In genomic region chr2:199581935-199582336, GRCh38 we compare ENCODE assay signal across 10 cellular contexts.
A peak's percentile ranks its signal among the peaks of the same experiment; 100 is the strongest.
DNase-seq lines count a peak whose midpoint lies in the region; ATAC-seq and TF ChIP-seq lines count a peak whose summit lies in the region.
"Had no signal": no experiment of that assay in that cellular context is flagged by ENCODE, and none has a peak within 500 bp of the region (broad histone marks: within the 10 kb centered on the region; RNA-seq: fewer than 3 reads in every experiment).

No MANE protein-coding gene starts in this region.

- H4K20me1 ChIP-seq in smooth muscle cell (ENCODE audit: low read depth) = no peaks in the 10 kb centered on the region

- WGBS in smooth muscle cell (ENCODE audit: low lambda C conversion rate) = 13% methylated on average over 9 of the region's 9 CpGs

- H3K4me3 ChIP-seq in HUES6 (ENCODE audit: low read depth, low read length) (peak overlapping the region; percentile 42), ascending aorta (peak overlapping the region; percentile 14 to 23), smooth muscle cell (peak overlapping the region; percentile 48)

- H3K27me3 ChIP-seq in HUES6 (ENCODE audit: control insufficient read depth, insufficient read depth, low read length) = no peaks in the 10 kb centered on the region
- H3K27me3 ChIP-seq in ascending aorta = no peaks in the 10 kb centered on the region
- H3K27me3 ChIP-seq in smooth muscle cell (ENCODE audit: low read depth) = no peaks in the 10 kb centered on the region

- no peaks in the 10 kb centered on the region for H3K36me3 ChIP-seq in HUES6 (ENCODE audit: control insufficient read depth, insufficient read depth, low read length)
- no peaks in the 10 kb centered on the region for H3K36me3 ChIP-seq in ascending aorta
- no peaks in the 10 kb centered on the region for H3K36me3 ChIP-seq in smooth muscle cell (ENCODE audit: low read depth)

- intact Hi-C loops in ascending aorta (cut with DNase I) = no loop called here

- no peaks in the 10 kb centered on the region for H3K9me3 ChIP-seq in HUES6 (ENCODE audit: control insufficient read depth, insufficient read depth, low read depth, low read length)
- H3K9me3 ChIP-seq in ascending aorta = no peaks in the 10 kb centered on the region
- H3K9me3 ChIP-seq in smooth muscle cell (replicated peaks; ENCODE audit: low read depth) = no peaks in the 10 kb centered on the region

- no peak overlapping the region for H3K9ac ChIP-seq in HUES6 (ENCODE audit: low read length)
- peak overlapping the region; percentile 43 for H3K9ac ChIP-seq in smooth muscle cell (ENCODE audit: low read depth)

- peak overlapping the region; percentile 87 for H3K4me2 ChIP-seq in smooth muscle cell

- TF ChIP-seq CTCF in ascending aorta (IDR thresholded peaks at IDR 0.05) (no peak), smooth muscle cell (IDR thresholded peaks at IDR 0.05; ENCODE audit: borderline replicate concordance, insufficient read depth, poor library complexity, severe bottlenecking) (no peak)

- no peaks in the 10 kb centered on the region for H3K79me2 ChIP-seq in smooth muscle cell (ENCODE audit: low read depth)

- no peak for ATAC-seq in GM18909 (IDR thresholded peaks at IDR 0.05; ENCODE audit: poor library complexity, unreplicated experiment)
- ATAC-seq: effector memory CD8-positive, alpha-beta T cell; stimulated activated effector memory CD8-positive, alpha-beta T cell treated with anti-CD3 and anti-CD28 coated beads, Interleukin-12 subunit alpha, Interleukin-12 subunit beta, amount 100 ng/mL, for 72 hours had no signal

- H3K4me1 ChIP-seq in HUES6 (ENCODE audit: control insufficient read depth, insufficient read depth, low read length) (peaks cover 25% of the 10 kb centered on the region), ascending aorta (no peaks in the 10 kb centered on the region), smooth muscle cell (ENCODE audit: low read depth) (peaks cover 23% of the 10 kb centered on the region)

- H3F3A ChIP-seq in smooth muscle cell (ENCODE audit: low read depth) = no peaks in the 10 kb centered on the region

- H3K27ac ChIP-seq in HUES6 (ENCODE audit: low read depth, low read length) (no peak overlapping the region; the same call in 1 of the 2 replicates), ascending aorta (no peak overlapping the region), smooth muscle cell (ENCODE audit: low read depth) (peak overlapping the region; percentile 8)
- H3K27ac ChIP-seq: HL-60 had no signal

- H2AFZ ChIP-seq in smooth muscle cell (ENCODE audit: low read depth) = peak overlapping the region; percentile 93

- DNase-seq in ascending aorta (ENCODE audit: low spot score in 2 of 2) (no peak), inferior parietal cortex (ENCODE audit: extremely low spot score) (peak; percentile 34), smooth muscle cell (lab: John Stamatoyannopoulos, UW; ENCODE audit: unreplicated experiment) (no peak), NCI-H1436 treated with DMSO at 0.1 percent for 48 hours (lab: John Stamatoyannopoulos, UW) (no peak), NCI-H2081 treated with DMSO at 0.1 percent for 48 hours (lab: John Stamatoyannopoulos, UW) (no peak)
- DNase-seq: effector memory CD8-positive, alpha-beta T cell had no signal
